8 cellular contexts compared by ENCODE assay signal in genomic region chr13:31043891-31044657, GRCh38.
DNase-seq lines count a peak whose midpoint lies in the region; ATAC-seq and TF ChIP-seq lines count a peak whose summit lies in the region.

No MANE protein-coding gene starts in this region.

- H3K27ac ChIP-seq in PC-9: peak overlapping the region; percentile 96
- H3K27ac ChIP-seq in esophagus muscularis mucosa (replicated peaks in 1 of 4): no peak overlapping the region

- TF ChIP-seq CTCF in PC-9 (conservative IDR thresholded peaks at IDR 0.05): peak; percentile 96
- TF ChIP-seq CTCF in esophagus muscularis mucosa (IDR thresholded peaks at IDR 0.05): peak; percentile 82 to 97 (median 89)

- H3K9me2 ChIP-seq in PC-9 (ENCODE audit: insufficient read depth): no peaks in the 10 kb centered on the region

- peak; percentile 85 for ATAC-seq in GM21529 (IDR thresholded peaks at IDR 0.05; ENCODE audit: unreplicated experiment)
- peak; percentile 74 to 83 for ATAC-seq in natural killer cell treated with Interleukin-12 subunit alpha and Interleukin-12 subunit beta and Interleukin-15 and Interleukin-18, amount 100 ng/mL, for 72 hours

- CTCF ChIA-PET in PC-9 (lab: Charles Lee): interaction anchor here (0.6 to 1.1 kb wide), 6 partner anchors 13 to 681 kb away, joined by 3 to 5 read pairs (median 3); no protein-coding TSS in a partner anchor

- TF ChIP-seq RAD21 in Ishikawa (IDR thresholded peaks at IDR 0.05; ENCODE audit: low read depth): peak; percentile 96

- POLR2A ChIA-PET in PC-9 (lab: Charles Lee; ENCODE audit: unreplicated experiment): interaction anchor here (0.6 kb wide), 1 partner anchor 402 kb away, joined by 25 read pairs; no protein-coding TSS in a partner anchor

- H3K4me1 Mint-ChIP-seq in natural killer cell treated with Interleukin-12 subunit alpha and Interleukin-12 subunit beta and Interleukin-15 and Interleukin-18, amount 100 ng/mL, for 72 hours (ENCODE audit: low read depth in 2 of 2): peaks cover 24 to 32% of the 10 kb centered on the region in 2 donors

- no peaks in the 10 kb centered on the region for H4K20me1 ChIP-seq in PC-9 (ENCODE audit: insufficient read depth)

- TF ChIP-seq POLR2A in esophagus muscularis mucosa (IDR thresholded peaks at IDR 0.05; ENCODE audit: low read depth): no peak

- H3K36me3 ChIP-seq in PC-9 (ENCODE audit: low read depth): no peaks in the 10 kb centered on the region
- H3K36me3 ChIP-seq in esophagus muscularis mucosa: no peaks in the 10 kb centered on the region

- H3K27me3 ChIP-seq in PC-9 (ENCODE audit: insufficient read depth, low read depth) (no peaks in the 10 kb centered on the region), esophagus muscularis mucosa (no peaks in the 10 kb centered on the region)

- peak overlapping the region; percentile 80 to 90 for H3K27ac Mint-ChIP-seq in natural killer cell treated with Interleukin-12 subunit alpha and Interleukin-12 subunit beta and Interleukin-15 and Interleukin-18, amount 100 ng/mL, for 72 hours

- 32% methylated on average over 25 of the region's 25 CpGs for WGBS in esophagus muscularis mucosa

- no peak overlapping the region; the same call in 1 of the 2 replicates for H3K4me3 ChIP-seq in PC-9
- no peak overlapping the region for H3K4me3 ChIP-seq in esophagus muscularis mucosa

- H3K79me2 ChIP-seq in PC-9 (ENCODE audit: low read depth): no peaks in the 10 kb centered on the region

- H3K36me3 Mint-ChIP-seq in natural killer cell treated with Interleukin-12 subunit alpha and Interleukin-12 subunit beta and Interleukin-15 and Interleukin-18, amount 100 ng/mL, for 72 hours: peaks cover 7% of the 10 kb centered on the region

- intact Hi-C loops in PC-9 (cut with micrococcal nuclease; ENCODE audit: unreplicated experiment) (loop anchor here (1.0 to 10.0 kb wide), 4 partner anchors 91 to 912 kb away; no protein-coding TSS in a partner anchor), esophagus muscularis mucosa (cut with DNase I) (loop anchor here (5.0 to 10.0 kb wide), 4 partner anchors 177 to 579 kb away; partner anchors contain the start of gene HMGB1)

- H3F3A ChIP-seq in PC-9 (ENCODE audit: insufficient read depth, low read depth): peaks cover 19% of the 10 kb centered on the region

- no peak overlapping the region for H2AFZ ChIP-seq in PC-9

- no TSS peak for BruUV-seq in PC-9 (replicated peaks; lab: Mats Ljungman, UMichigan)

- H3K9me3 Mint-ChIP-seq in natural killer cell treated with Interleukin-12 subunit alpha and Interleukin-12 subunit beta and Interleukin-15 and Interleukin-18, amount 100 ng/mL, for 72 hours: no peaks in the 10 kb centered on the region

- DNase-seq in DMS53 (lab: John Stamatoyannopoulos, UW): peak; percentile 93
- DNase-seq in PC-9: peak; percentile 55 to 73
- peak; percentile 77 for DNase-seq in activated T-cell treated with anti-CD3 and anti-CD28 coated beads, Interleukin-2, amount 50 U/mL, for 1 hour
- DNase-seq in esophagus muscularis mucosa (ENCODE audit: extremely low spot score): peak; percentile 97
- peak; percentile 86 for DNase-seq in natural killer cell treated with Interleukin-12 subunit alpha and Interleukin-12 subunit beta and Interleukin-15 and Interleukin-18, amount 100 ng/mL, for 72 hours (ENCODE audit: low spot score)
- DNase-seq in stimulated activated naive CD4-positive, alpha-beta T cell treated with Interleukin-2 at 50 U/mL for 16 hours (lab: John Stamatoyannopoulos, UW): peak; percentile 68

- TF ChIP-seq EP300 in Ishikawa (IDR thresholded peaks at IDR 0.05; ENCODE audit: borderline replicate concordance) (no peak), esophagus muscularis mucosa (IDR thresholded peaks at IDR 0.05) (no peak)

- H3K4me1 ChIP-seq in PC-9 (replicated peaks; ENCODE audit: insufficient read depth): peaks cover 25% of the 10 kb centered on the region
- peaks cover 23 to 35% (median 30%) of the 10 kb centered on the region in 4 donors for H3K4me1 ChIP-seq in esophagus muscularis mucosa

- H3K4me2 ChIP-seq in PC-9: peak overlapping the region; percentile 76

- H3K4me3 Mint-ChIP-seq in natural killer cell treated with Interleukin-12 subunit alpha and Interleukin-12 subunit beta and Interleukin-15 and Interleukin-18, amount 100 ng/mL, for 72 hours: peak overlapping the region; percentile 58

- peaks cover 27 to 30% of the 10 kb centered on the region in 2 donors for H3K27me3 Mint-ChIP-seq in natural killer cell treated with Interleukin-12 subunit alpha and Interleukin-12 subunit beta and Interleukin-15 and Interleukin-18, amount 100 ng/mL, for 72 hours

- H3K9me3 ChIP-seq in PC-9 (ENCODE audit: insufficient read depth, low read depth): no peaks in the 10 kb centered on the region
- H3K9me3 ChIP-seq in esophagus muscularis mucosa: no peaks in the 10 kb centered on the region

TF ChIP-seq in Ishikawa, 13 proteins besides CTCF, POLR2A, EP300 and RAD21:
- TF ChIP-seq NFIC (IDR thresholded peaks at IDR 0.05) (no peak), TEAD4 (IDR thresholded peaks at IDR 0.05) (no peak)
